Comparison of ENCODE assay signal across 24 cellular contexts in the genomic region with DNA sequence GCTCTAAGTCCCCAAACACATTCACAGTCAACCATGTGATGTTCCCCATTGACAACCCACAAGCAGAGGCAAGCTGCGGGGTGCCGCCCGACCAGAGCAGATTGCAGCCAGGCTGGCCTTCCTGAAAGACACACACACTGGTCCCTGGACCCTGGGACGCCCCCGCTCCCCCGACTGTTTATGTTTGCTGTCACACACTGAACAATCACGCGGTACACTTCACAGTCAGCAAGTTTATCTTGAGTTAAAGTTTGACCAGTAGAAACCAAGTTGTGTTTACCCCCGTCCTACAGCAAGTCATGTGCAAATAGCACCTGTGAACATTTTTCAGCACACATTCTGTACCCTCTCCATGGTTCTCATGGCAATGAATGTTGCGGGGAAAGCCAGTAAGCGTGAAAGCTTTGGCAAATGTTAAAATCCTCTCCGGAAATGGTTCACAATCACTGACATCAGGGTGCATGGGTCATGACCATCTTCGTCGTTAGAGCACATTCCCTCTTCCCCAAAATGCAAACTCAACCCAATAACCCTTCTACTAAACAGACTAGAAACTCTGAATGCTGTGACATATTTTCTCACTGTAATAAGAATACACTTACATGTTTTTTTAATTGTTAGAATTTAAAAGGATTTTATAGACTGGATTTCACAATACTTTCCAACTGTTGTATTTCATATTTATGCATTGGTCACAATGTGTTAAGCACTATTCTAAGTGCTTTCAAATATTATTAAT. TPM values are rescaled to one million over a fixed set of nuclear protein-coding genes. Genes with fewer than 3 reads are reported as not detected.
DNase-seq lines count a peak whose midpoint lies in the region; ATAC-seq, FAIRE-seq and TF ChIP-seq lines count a peak whose summit lies in the region.
"Had no signal": no experiment of that assay in that cellular context is flagged by ENCODE, and none has a peak within 500 bp of the region (broad histone marks: within the 10 kb centered on the region; RNA-seq: fewer than 3 reads in every experiment).

No MANE protein-coding gene starts in this region.

- H3K36me3 Mint-ChIP-seq in nephron (ENCODE audit: low read depth): no peaks in the 10 kb centered on the region
- H3K36me3 Mint-ChIP-seq: mesothelial cell of epicardium, T-cell had no signal

- no peak overlapping the region for H3K4me3 Mint-ChIP-seq in nephron
- H3K4me3 Mint-ChIP-seq: activated naive CD8-positive, alpha-beta T cell treated with anti-CD3 and anti-CD28 coated beads, Interleukin-2, amount 10 ng/mL, durations not matched to agents 7 days and 5 days; mesothelial cell of epicardium; neural crest cell; T-cell had no signal

- TF ChIP-seq CTCF in A549 (IDR thresholded peaks at IDR 0.05): no peak
- no peak for TF ChIP-seq CTCF in nephron (IDR thresholded peaks at IDR 0.05; ENCODE audit: unreplicated experiment in 3 of 3)
- TF ChIP-seq CTCF in WERI-Rb-1 (IDR thresholded peaks at IDR 0.05; ENCODE audit: low read depth, low read length): no peak

- DNase-seq in A549 (ENCODE audit: low read depth in 1 of 2, low spot score in 1 of 2) (peak in 1 of 2 experiments; percentile 81), SW480 (ENCODE audit: low spot score) (peak; percentile 24), kidney tubule cell (ENCODE audit: low spot score) (peak; percentile 69), WERI-Rb-1 (no peak), mesenteric fat pad (ENCODE audit: low spot score) (no peak)
- no peak for DNase-seq in stimulated activated CD4-positive, alpha-beta T cell treated with anti-CD3 and anti-CD28 coated beads, Interleukin-4, amount 100 ng/mL, for 24 hours
- DNase-seq: activated CD8-positive, alpha-beta memory T cell treated with anti-CD3 and anti-CD28 coated beads, Interleukin-2, amount 50 U/mL, for 4 hours; activated naive CD8-positive, alpha-beta T cell treated with anti-CD3 and anti-CD28 coated beads, Interleukin-2, amount 10 ng/mL, durations not matched to agents 7 days and 5 days; BE2C; head of caudate nucleus; MV-4-11; NCI-H187; NCI-H774; T-cell had no signal

- H3K27me3 Mint-ChIP-seq in nephron (ENCODE audit: low read depth): no peaks in the 10 kb centered on the region
- H3K27me3 Mint-ChIP-seq: T-cell had no signal

- no peak for FAIRE-seq in A549 (lab: Jason Lieb, UNC)
- FAIRE-seq: A204.1, colon, D721Med, urothelium cell line had no signal

- no peaks in the 10 kb centered on the region for H3K27me3 ChIP-seq in WERI-Rb-1 (ENCODE audit: insufficient read depth, low read depth, severe bottlenecking)
- H3K27me3 ChIP-seq: BE2C had no signal

- no peaks in the 10 kb centered on the region for H3K36me3 ChIP-seq in WERI-Rb-1
- H3K36me3 ChIP-seq: BE2C had no signal

- no peak overlapping the region for H3K4me3 ChIP-seq in A549
- H3K4me3 ChIP-seq in WERI-Rb-1 (ENCODE audit: low read depth, low read length): no peak overlapping the region

- H3K27ac ChIP-seq in A549 (peak overlapping the region; percentile 73 to 85), WERI-Rb-1 (no peak overlapping the region)
- H3K27ac ChIP-seq: KMS-11 had no signal

- TF ChIP-seq RAD21 in A549 (conservative IDR thresholded peaks at IDR 0.05 in 1 of 2, IDR thresholded peaks at IDR 0.05 in 1 of 2): peak in 1 of 2 experiments; percentile 35; a peak in 2 of 5 replicates

- H3K9me3 Mint-ChIP-seq in nephron: peaks cover 4% of the 10 kb centered on the region

- peaks cover 27% of the 10 kb centered on the region for H3K4me1 Mint-ChIP-seq in nephron

- TF ChIP-seq POLR2A in A549 (IDR thresholded peaks at IDR 0.05; ENCODE audit: low read length): no peak

- H3K4me1 ChIP-seq in A549: peaks cover 49% of the 10 kb centered on the region

- POLR2A ChIA-PET in A549 (lab: Yijun Ruan, JAX): no interaction called here

- peak in 1 of 2 experiments; percentile 39; a peak in 1 of 5 replicates for TF ChIP-seq EP300 in A549 (IDR thresholded peaks at IDR 0.05)

- peak overlapping the region; percentile 52 to 87 (median 63) for H3K27ac Mint-ChIP-seq in nephron
- H3K27ac Mint-ChIP-seq: activated naive CD8-positive, alpha-beta T cell treated with anti-CD3 and anti-CD28 coated beads, Interleukin-2, amount 10 ng/mL, durations not matched to agents 7 days and 5 days; mesothelial cell of epicardium; T-cell had no signal

- H3K4me2 ChIP-seq in A549: peak overlapping the region; percentile 56
- H3K4me2 ChIP-seq: KMS-11 had no signal

- peaks cover 10% of the 10 kb centered on the region; the same call in 2 of the 3 replicates for H3K9me3 ChIP-seq in A549
- peaks cover 9% of the 10 kb centered on the region for H3K9me3 ChIP-seq in WERI-Rb-1 (ENCODE audit: severe bottlenecking)

- ATAC-seq in A549 (peak in 1 of 2 experiments; percentile 51; a peak in 3 of 6 replicates), HG03469 (IDR thresholded peaks at IDR 0.05; ENCODE audit: unreplicated experiment) (no peak)
- ATAC-seq: Right ventricle myocardium inferior, T-cell had no signal

- CTCF ChIA-PET in A549 (lab: Yijun Ruan, JAX): interaction anchor here (1.1 to 2.2 kb wide), 3 partner anchors 14 to 441 kb away, joined by 4 to 8 read pairs (median 5); no protein-coding TSS in a partner anchor

- 9% methylated on average over 11 of the region's 14 CpGs for WGBS in A549 (ENCODE audit: missing lambda C conversion rate)

TF ChIP-seq in A549, 52 proteins besides CTCF, POLR2A, EP300 and RAD21:
- peak; percentile 41 to 58; a peak in 2 of 5 replicates for TF ChIP-seq JUN (IDR thresholded peaks at IDR 0.05)
- peak; percentile 49 for TF ChIP-seq MAFK (IDR thresholded peaks at IDR 0.05; ENCODE audit: partially characterized antibody)
- TF ChIP-seq GATA3 (IDR thresholded peaks at IDR 0.05; ENCODE audit: borderline replicate concordance): peak; percentile 63
- no peak for TF ChIP-seq FOSL2 (IDR thresholded peaks at IDR 0.05)
- peak; percentile 10; the same call in 1 of the 2 replicates for TF ChIP-seq FOSL2 (CRISPR knock-in tag; IDR thresholded peaks at IDR 0.05)
- TF ChIP-seq, protein P1, sequence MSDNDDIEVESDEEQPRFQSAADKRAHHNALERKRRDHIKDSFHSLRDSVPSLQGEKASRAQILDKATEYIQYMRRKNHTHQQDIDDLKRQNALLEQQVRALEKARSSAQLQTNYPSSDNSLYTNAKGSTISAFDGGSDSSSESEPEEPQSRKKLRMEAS (IDR thresholded peaks at IDR 0.05): peak; percentile 72
- no peak for TF ChIP-seq ZNF302 (CRISPR knock-in tag; IDR thresholded peaks at IDR 0.05)
- TF ChIP-seq TFCP2L1 (CRISPR knock-in tag; IDR thresholded peaks at IDR 0.05): no peak
- no peak for TF ChIP-seq EHF (CRISPR knock-in tag; IDR thresholded peaks at IDR 0.05)
- no peak for TF ChIP-seq CBX2 (IDR thresholded peaks at IDR 0.05; ENCODE audit: borderline replicate concordance, low read depth)
- 0 out of 2 replicates have a peak, but pooled peaks have one; percentile 19 for TF ChIP-seq JUNB (IDR thresholded peaks at IDR 0.05)
- TF ChIP-seq, protein P2, sequence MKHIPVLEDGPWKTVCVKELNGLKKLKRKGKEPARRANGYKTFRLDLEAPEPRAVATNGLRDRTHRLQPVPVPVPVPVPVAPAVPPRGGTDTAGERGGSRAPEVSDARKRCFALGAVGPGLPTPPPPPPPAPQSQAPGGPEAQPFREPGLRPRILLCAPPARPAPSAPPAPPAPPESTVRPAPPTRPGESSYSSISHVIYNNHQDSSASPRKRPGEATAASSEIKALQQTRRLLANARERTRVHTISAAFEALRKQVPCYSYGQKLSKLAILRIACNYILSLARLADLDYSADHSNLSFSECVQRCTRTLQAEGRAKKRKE (CRISPR knock-in tag; IDR thresholded peaks at IDR 0.05; ENCODE audit: low read depth): no peak
- TF ChIP-seq SMC3 (IDR thresholded peaks at IDR 0.05): peak; percentile 36; the same call in 2 of the 3 replicates
- no peak for TF ChIP-seq FOSB (CRISPR knock-in tag; IDR thresholded peaks at IDR 0.05)
- TF ChIP-seq MYC (IDR thresholded peaks at IDR 0.05; ENCODE audit: borderline replicate concordance, low read length): no peak

RNA-seq across cellular contexts. Expression of a gene that starts 33.3 kb away (rescaled TPM):
- 38.2 and 53.5 TPM in 2 replicates for polyA plus RNA-seq in A549 (2011; rRNA removed)
- polyA plus RNA-seq in A549 (2012; cell fraction: cytosol; rRNA removed): 79.4 and 99.0 TPM in 2 replicates
- 131 and 168 TPM in 2 replicates for polyA plus RNA-seq in A549 (2012; cell fraction: nucleus; rRNA removed)
- 42.7 to 53.5 TPM (median 53.0 TPM) in 3 replicates for polyA plus RNA-seq in A549 (2017; fragmentation: RNase III; extraction: RNeasy Plus Mini Kit Qiagen cat#74134 plus additional on column Dnase treatment)
- polyA minus RNA-seq in A549 (2011; rRNA and poly(A)+ RNA removed): 76.2 and 82.0 TPM in 2 replicates
- 108 TPM for total RNA-seq in mesenteric fat pad

Comparison
In these comparisons a context has a peak if more than half of its experiments do, and no peak if none do; other contexts are left out.
1. DNase-seq: peak in SW480 (single experiment) and kidney tubule cell (single experiment); none in stimulated activated CD4-positive, alpha-beta T cell treated with anti-CD3 and anti-CD28 coated beads, Interleukin-4, amount 100 ng/mL, for 24 hours (single experiment), WERI-Rb-1 (single experiment) and mesenteric fat pad (single experiment).